8 cellular contexts compared by ENCODE assay signal in genomic region chr2:26503238-26503880, GRCh38. TPM values are rescaled to one million over a fixed set of nuclear protein-coding genes. Genes with fewer than 3 reads are reported as not detected.
DNase-seq lines count a peak whose midpoint lies in the region; ATAC-seq, FAIRE-seq and TF ChIP-seq lines count a peak whose summit lies in the region.

No MANE protein-coding gene starts in this region.

- H3K9me3 ChIP-seq in CD8-positive, alpha-beta memory T cell (ENCODE audit: low read length) = no peaks in the 10 kb centered on the region

- peak overlapping the region in 3 of 8 donors; percentile 17 to 89 (median 63) for H3K27ac Mint-ChIP-seq in CD8-positive, alpha-beta memory T cell

- FAIRE-seq in bronchial epithelial cell (lab: Jason Lieb, UNC) = no peak

- H3K9me3 Mint-ChIP-seq in CD8-positive, alpha-beta memory T cell = no peaks in the 10 kb centered on the region

- CTCF ChIA-PET in CD8-positive, alpha-beta memory T cell (lab: Charles Lee) = interaction anchor here (0.6 to 2.9 kb wide), 7 partner anchors 8 to 86 kb away, joined by 3 to 11 read pairs (median 3); no protein-coding TSS in a partner anchor

- POLR2A ChIA-PET in CD8-positive, alpha-beta memory T cell (lab: Charles Lee) = no interaction called here

- H3K27me3 Mint-ChIP-seq in CD8-positive, alpha-beta memory T cell = peaks cover 0 to 9% of the 10 kb centered on the region in 2 donors

- H3K36me3 ChIP-seq in CD8-positive, alpha-beta memory T cell (ENCODE audit: insufficient read depth, low read length) = no peaks in the 10 kb centered on the region
- H3K36me3 ChIP-seq in bronchial epithelial cell (ENCODE audit: control insufficient read depth, insufficient read depth, low read length) = no peaks in the 10 kb centered on the region

- H3K27me3 ChIP-seq in CD8-positive, alpha-beta memory T cell (ENCODE audit: insufficient read depth, low read length, poor library complexity, severe bottlenecking) = peaks cover 3% of the 10 kb centered on the region
- peaks cover 15% of the 10 kb centered on the region for H3K27me3 ChIP-seq in bronchial epithelial cell (ENCODE audit: control insufficient read depth, insufficient read depth, low read length)

- ATAC-seq in GM18870 (IDR thresholded peaks at IDR 0.05; ENCODE audit: unreplicated experiment) = no peak

- peaks cover 3 to 10% (median 8%) of the 10 kb centered on the region in 3 donors for H3K4me1 Mint-ChIP-seq in CD8-positive, alpha-beta memory T cell

- TF ChIP-seq CTCF in WI38 (IDR thresholded peaks at IDR 0.05; ENCODE audit: low read depth, low read length) (peak; percentile 37), bronchial epithelial cell (IDR thresholded peaks at IDR 0.05; ENCODE audit: insufficient read depth, low read length, severe bottlenecking) (peak; percentile 95)

- peak; percentile 61 to 81 (median 67) for DNase-seq in CD8-positive, alpha-beta memory T cell
- peak; percentile 37 for DNase-seq in HCEC 1CT
- DNase-seq in NCI-H2107 treated with DMSO at 0.1 percent for 48 hours (lab: John Stamatoyannopoulos, UW; ENCODE audit: unreplicated experiment) = peak; percentile 84
- DNase-seq in bronchial epithelial cell (ENCODE audit: low read depth) = peak; percentile 54
- DNase-seq in iris pigment epithelial cell (ENCODE audit: low read depth) = peak; percentile 59
- DNase-seq in stimulated activated CD4-positive, alpha-beta T cell treated with anti-CD3 and anti-CD28 coated beads, Interleukin-12 subunit alpha, Interleukin-12 subunit beta, amount 100 ng/mL, for 4 hours = peak; percentile 86

- H3K27ac ChIP-seq in CD8-positive, alpha-beta memory T cell (ENCODE audit: low read depth, low read length) = peak overlapping the region; percentile 32

- peak overlapping the region; percentile 47 for H3K4me3 ChIP-seq in CD8-positive, alpha-beta memory T cell (ENCODE audit: low read length)
- H3K4me3 ChIP-seq in WI38 (ENCODE audit: low read depth, low read length) = no peak overlapping the region
- peak overlapping the region; percentile 20 for H3K4me3 ChIP-seq in bronchial epithelial cell (ENCODE audit: low read depth, low read length)

- H3K4me3 Mint-ChIP-seq in CD8-positive, alpha-beta memory T cell = peak overlapping the region; percentile 74 to 89 (median 81)

- H3K36me3 Mint-ChIP-seq in CD8-positive, alpha-beta memory T cell = no peaks in the 10 kb centered on the region

- peaks cover 6% of the 10 kb centered on the region for H3K4me1 ChIP-seq in CD8-positive, alpha-beta memory T cell (ENCODE audit: insufficient read depth, low read length)

RNA-seq across cellular contexts. Expression of gene OTOF, which starts 25.4 kb away (rescaled TPM):
- total RNA-seq in CD8-positive, alpha-beta memory T cell = 1 to 10 TPM; 1.7 to 2.6 TPM
- polyA plus RNA-seq in CD8-positive, alpha-beta memory T cell = 1.7 TPM
- not detected in 2 replicates for total RNA-seq in bronchial epithelial cell
